In genomic region chr7:137999496-138000080, GRCh38 we compare ENCODE assay signal across 8 cellular contexts. TPM values are rescaled to one million over a fixed set of nuclear protein-coding genes. Genes with fewer than 3 reads are reported as not detected.
DNase-seq lines count a peak whose midpoint lies in the region; ATAC-seq and TF ChIP-seq lines count a peak whose summit lies in the region.

No MANE protein-coding gene starts in this region.

- H2AFZ ChIP-seq in KMS-11 (ENCODE audit: low read depth) = no peak overlapping the region

- H3K4me3 ChIP-seq in BE2C (ENCODE audit: low read depth, low read length) = peak overlapping the region; percentile 91
- peak overlapping the region; percentile 53 for H3K4me3 ChIP-seq in KMS-11 (IDR thresholded peaks at IDR 0.05; ENCODE audit: insufficient read depth, low read depth, low read length)
- H3K4me3 ChIP-seq in coronary artery = peak overlapping the region; percentile 73

- ATAC-seq in natural killer cell (no peak), omental fat pad (ENCODE audit: low FRiP score) (no peak)

- H3K27ac Mint-ChIP-seq in natural killer cell = peak overlapping the region; percentile 94 to 96

- DNase-seq in BE2C (no peak), coronary artery (ENCODE audit: low spot score) (no peak), natural killer cell (no peak), HuH-7.5 (ENCODE audit: low spot score) (no peak), MV-4-11 (lab: John Stamatoyannopoulos, UW) (no peak), omental fat pad (ENCODE audit: low spot score) (no peak), inferior parietal cortex (ENCODE audit: extremely low spot score) (no peak)

- peak overlapping the region; percentile 80; the same call in 1 of the 2 replicates for H3K9ac ChIP-seq in KMS-11

- peak overlapping the region; percentile 99 for H3K4me3 Mint-ChIP-seq in natural killer cell

- intact Hi-C loops in natural killer cell (cut with micrococcal nuclease) = no loop called here

- H3K79me2 ChIP-seq in KMS-11 (ENCODE audit: insufficient read depth, low read depth) = peaks cover 68% of the 10 kb centered on the region

- peak overlapping the region; percentile 96 for H3K4me2 ChIP-seq in KMS-11

- peaks cover 55 to 57% of the 10 kb centered on the region in 2 donors for H3K4me1 Mint-ChIP-seq in natural killer cell

- no peaks in the 10 kb centered on the region; the same call in 1 of the 2 replicates for H4K20me1 ChIP-seq in KMS-11 (ENCODE audit: insufficient read depth)

- H3K9me3 ChIP-seq in BE2C = no peaks in the 10 kb centered on the region

- H3K9me3 Mint-ChIP-seq in natural killer cell = no peaks in the 10 kb centered on the region

- no peaks in the 10 kb centered on the region for H3K36me3 Mint-ChIP-seq in natural killer cell

- H3K27me3 ChIP-seq in BE2C (no peaks in the 10 kb centered on the region), KMS-11 (ENCODE audit: insufficient read depth, low read depth) (no peaks in the 10 kb centered on the region)

- H3K27me3 Mint-ChIP-seq in natural killer cell (ENCODE audit: low read depth in 2 of 2) = no peaks in the 10 kb centered on the region

- no peak for TF ChIP-seq CTCF in BE2C (IDR thresholded peaks at IDR 0.05; ENCODE audit: low read depth, low read length)
- TF ChIP-seq CTCF in KMS-11 (conservative IDR thresholded peaks at IDR 0.05; ENCODE audit: low read depth, low read length) = no peak
- TF ChIP-seq CTCF in coronary artery (IDR thresholded peaks at IDR 0.05) = no peak
- no peak for TF ChIP-seq CTCF in natural killer cell (IDR thresholded peaks at IDR 0.05)
- TF ChIP-seq CTCF in omental fat pad (IDR thresholded peaks at IDR 0.05) = no peak

- peak overlapping the region; percentile 81 for H3K27ac ChIP-seq in KMS-11
- H3K27ac ChIP-seq in coronary artery = peak overlapping the region; percentile 86 to 88

- no peaks in the 10 kb centered on the region; the same call in 1 of the 2 replicates for H3K36me3 ChIP-seq in BE2C
- H3K36me3 ChIP-seq in KMS-11 (ENCODE audit: insufficient read depth) = no peaks in the 10 kb centered on the region

- H3K4me1 ChIP-seq in BE2C = peaks cover 17% of the 10 kb centered on the region
- H3K4me1 ChIP-seq in KMS-11 (ENCODE audit: low read depth, poor library complexity, severe bottlenecking) = peaks cover 52% of the 10 kb centered on the region

RNA-seq across cellular contexts. Expression of gene CREB3L2, which starts 2.3 kb away (rescaled TPM):
- polyA plus RNA-seq in BE2C (2012; ENCODE audit: insufficient read depth, insufficient read length, low read depth) = 9.6 TPM
- total RNA-seq in natural killer cell (10 to 100 TPM; 45.9 to 54.6 (median 52.5) TPM), omental fat pad (10 to 100 TPM; 35.6 to 50.4 (median 42.8) TPM)
